Comparison of ENCODE assay signal across 8 cellular contexts in the genomic region with DNA sequence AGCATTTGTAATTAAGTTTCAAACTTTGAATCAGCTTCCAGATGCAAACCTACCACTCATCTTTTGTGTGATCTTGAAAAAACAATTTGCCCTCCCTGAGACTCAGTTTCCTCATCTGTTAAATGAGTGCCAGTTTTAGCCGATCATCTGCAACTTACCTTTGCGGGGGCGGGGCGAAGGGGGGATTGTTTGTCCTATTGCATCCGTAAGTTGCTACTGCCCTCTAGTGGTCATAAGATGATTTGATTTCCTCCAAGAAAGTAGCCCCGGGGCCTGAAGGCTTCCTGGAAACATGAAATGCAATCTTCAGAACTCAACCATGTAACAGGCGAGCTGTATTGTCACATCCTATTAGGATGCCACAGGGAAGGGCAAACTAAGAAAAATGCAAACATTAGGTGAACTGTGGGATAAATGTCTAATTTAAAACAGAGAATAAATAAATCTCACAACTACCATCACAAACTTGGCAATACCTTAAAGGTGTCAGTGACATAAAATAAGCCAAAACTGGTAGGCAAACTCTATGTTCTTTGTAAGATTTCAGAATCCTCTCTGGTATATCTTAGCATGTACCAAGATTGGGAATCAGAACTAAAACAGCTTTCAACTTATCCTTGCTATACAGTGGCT.
DNase-seq lines count a peak whose midpoint lies in the region; ATAC-seq, FAIRE-seq and TF ChIP-seq lines count a peak whose summit lies in the region.

No MANE protein-coding gene starts in this region.

- peaks cover 3% of the 10 kb centered on the region for H3K27me3 ChIP-seq in CD8-positive, alpha-beta memory T cell (ENCODE audit: insufficient read depth, low read length, poor library complexity, severe bottlenecking)
- H3K27me3 ChIP-seq in astrocyte (ENCODE audit: insufficient read depth, low read length), result no peaks in the 10 kb centered on the region

- H3K9ac ChIP-seq in astrocyte (ENCODE audit: low read length), result no peak overlapping the region

- H3K9me3 Mint-ChIP-seq in CD8-positive, alpha-beta memory T cell, result peaks cover 0 to 3% (median 0%) of the 10 kb centered on the region in 5 donors
- H3K9me3 Mint-ChIP-seq in astrocyte (ENCODE audit: unreplicated experiment), result peaks cover 5% of the 10 kb centered on the region

- ATAC-seq in GM21515 (IDR thresholded peaks at IDR 0.05; ENCODE audit: unreplicated experiment) (peak; percentile 79), GM21423 (IDR thresholded peaks at IDR 0.05; ENCODE audit: unreplicated experiment) (no peak)

- H3K9me3 ChIP-seq in CD8-positive, alpha-beta memory T cell (ENCODE audit: low read length), result no peaks in the 10 kb centered on the region
- H3K9me3 ChIP-seq in astrocyte (ENCODE audit: insufficient read depth, low read depth, low read length), result no peaks in the 10 kb centered on the region

- no peak for FAIRE-seq in astrocyte (lab: Jason Lieb, UNC)

- peaks cover 0 to 8% (median 6%) of the 10 kb centered on the region in 3 donors for H3K4me1 Mint-ChIP-seq in CD8-positive, alpha-beta memory T cell
- H3K4me1 Mint-ChIP-seq in astrocyte (ENCODE audit: low read depth, unreplicated experiment), result no peaks in the 10 kb centered on the region

- H3K36me3 Mint-ChIP-seq in CD8-positive, alpha-beta memory T cell, result no peaks in the 10 kb centered on the region
- no peaks in the 10 kb centered on the region for H3K36me3 Mint-ChIP-seq in astrocyte (ENCODE audit: low read depth, unreplicated experiment)

- POLR2A ChIA-PET in CD8-positive, alpha-beta memory T cell (lab: Charles Lee), result no interaction called here

- H3K79me2 ChIP-seq in astrocyte (ENCODE audit: insufficient read depth, low read length), result no peaks in the 10 kb centered on the region

- peak; percentile 55 for TF ChIP-seq CTCF in astrocyte (IDR thresholded peaks at IDR 0.05; ENCODE audit: insufficient read depth, low read depth, low read length)

- H3K27me3 Mint-ChIP-seq in CD8-positive, alpha-beta memory T cell, result peaks cover 1 to 5% of the 10 kb centered on the region in 2 donors
- peaks cover 3% of the 10 kb centered on the region for H3K27me3 Mint-ChIP-seq in astrocyte (ENCODE audit: low read depth, unreplicated experiment)

- CTCF ChIA-PET in CD8-positive, alpha-beta memory T cell (lab: Charles Lee), result interaction anchor here (0.7 kb wide), 1 partner anchor 1529 kb away, joined by 3 read pairs; no protein-coding TSS in a partner anchor

- no peaks in the 10 kb centered on the region for H3K36me3 ChIP-seq in CD8-positive, alpha-beta memory T cell (ENCODE audit: insufficient read depth, low read length)
- no peaks in the 10 kb centered on the region for H3K36me3 ChIP-seq in astrocyte (ENCODE audit: insufficient read depth, low read length)

- no peaks in the 10 kb centered on the region for H3K4me1 ChIP-seq in CD8-positive, alpha-beta memory T cell (ENCODE audit: insufficient read depth, low read length)
- no peaks in the 10 kb centered on the region for H3K4me1 ChIP-seq in astrocyte (ENCODE audit: insufficient read depth, low read length)

- DNase-seq in CD8-positive, alpha-beta memory T cell, result peak in 4 of 5 donors; percentile 7 to 48 (median 27)
- peak; percentile 76 for DNase-seq in NCI-H1436 (lab: John Stamatoyannopoulos, UW)
- DNase-seq in SKM-1 treated with dmso at 0.1 percent for 144 hours (lab: John Stamatoyannopoulos, UW; ENCODE audit: unreplicated experiment), result peak; percentile 61
- DNase-seq in astrocyte (ENCODE audit: low read depth), result peak; percentile 39
- peak; percentile 35 for DNase-seq in iPS DF 19.7 (ENCODE audit: low read depth, low spot score)
- peak; percentile 10 to 34 for DNase-seq in stimulated activated CD4-positive, alpha-beta T cell treated with anti-CD3 and anti-CD28 coated beads, Interleukin-15, amount 100 ng/mL, for 48 hours (ENCODE audit: low read depth in 2 of 2)

- no peak overlapping the region for H3K4me2 ChIP-seq in astrocyte (ENCODE audit: low read length)

- no peak overlapping the region for H3K4me3 ChIP-seq in CD8-positive, alpha-beta memory T cell (ENCODE audit: low read length)
- H3K4me3 ChIP-seq in astrocyte (ENCODE audit: insufficient read depth, low read depth, low read length), result no peak overlapping the region

- H2AFZ ChIP-seq in astrocyte (ENCODE audit: low read depth, low read length), result no peak overlapping the region

- H3K4me3 Mint-ChIP-seq in CD8-positive, alpha-beta memory T cell, result no peak overlapping the region
- H3K4me3 Mint-ChIP-seq in astrocyte (ENCODE audit: unreplicated experiment), result no peak overlapping the region

- no peak overlapping the region for H3K27ac ChIP-seq in CD8-positive, alpha-beta memory T cell (ENCODE audit: low read depth, low read length)
- H3K27ac ChIP-seq in astrocyte (ENCODE audit: low read depth, low read length), result no peak overlapping the region

- H3K27ac Mint-ChIP-seq in CD8-positive, alpha-beta memory T cell, result no peak overlapping the region
- no peak overlapping the region for H3K27ac Mint-ChIP-seq in astrocyte (ENCODE audit: unreplicated experiment)

- H4K20me1 ChIP-seq in astrocyte (ENCODE audit: insufficient read depth, low read length), result no peaks in the 10 kb centered on the region

Comparison
In these comparisons a context has a peak if more than half of its experiments do, and no peak if none do; other contexts are left out.
1. DNase-seq: peak in every context shown above with its lines; median percentile 76 in NCI-H1436; 61 in SKM-1 treated with dmso at 0.1 percent for 144 hours; 39 in astrocyte; 35 in iPS DF 19.7; 27 in CD8-positive, alpha-beta memory T cell; 22 in stimulated activated CD4-positive, alpha-beta T cell treated with anti-CD3 and anti-CD28 coated beads, Interleukin-15, amount 100 ng/mL, for 48 hours.